In genomic region chr10:96043157-96043894, GRCh38 we compare ENCODE assay signal across 8 cellular contexts. TPM values are rescaled to one million over a fixed set of nuclear protein-coding genes. Genes with fewer than 3 reads are reported as not detected.
DNase-seq lines count a peak whose midpoint lies in the region; ATAC-seq and TF ChIP-seq lines count a peak whose summit lies in the region.

Gene CCNJ, plus strand, starts transcription at chr10:96043583. Its CDS starts 811 bp downstream, at chr10:96044394.

- peaks cover 25% of the 10 kb centered on the region for H3K36me3 Mint-ChIP-seq in activated CD4-positive, alpha-beta T cell treated with anti-CD3 and anti-CD28 coated beads, Interleukin-2, amount 10 ng/mL, durations not matched to agents 24 days and 14 days (ENCODE audit: low read depth)
- peaks cover 39% of the 10 kb centered on the region for H3K36me3 Mint-ChIP-seq in dendritic cell treated with granulocyte-macrophage colony-stimulating factor and Interleukin-4, amounts not matched to agents 40 ng/mL and 50 ng/mL, for 4 days (ENCODE audit: low read depth)

- H3K36me3 ChIP-seq in left lung, result peaks cover 0 to 3% of the 10 kb centered on the region in 2 donors

- H3K27me3 ChIP-seq in left lung, result no peaks in the 10 kb centered on the region

- no peaks in the 10 kb centered on the region for H3K9me3 ChIP-seq in left lung

- peaks cover 0 to 30% of the 10 kb centered on the region in 2 donors for H3K4me1 ChIP-seq in left lung

- H3K27ac Mint-ChIP-seq in activated CD4-positive, alpha-beta T cell treated with anti-CD3 and anti-CD28 coated beads, Interleukin-2, amount 10 ng/mL, durations not matched to agents 24 days and 14 days, result peak within 1 kb of the TSS; percentile 90
- peak within 1 kb of the TSS; percentile 97 for H3K27ac Mint-ChIP-seq in dendritic cell treated with granulocyte-macrophage colony-stimulating factor and Interleukin-4, amounts not matched to agents 40 ng/mL and 50 ng/mL, for 4 days

- H3K27ac ChIP-seq in left lung, result peak within 1 kb of the TSS; percentile 87 to 92

- peaks cover 37% of the 10 kb centered on the region for H3K4me1 Mint-ChIP-seq in activated CD4-positive, alpha-beta T cell treated with anti-CD3 and anti-CD28 coated beads, Interleukin-2, amount 10 ng/mL, durations not matched to agents 24 days and 14 days
- H3K4me1 Mint-ChIP-seq in dendritic cell treated with granulocyte-macrophage colony-stimulating factor and Interleukin-4, amounts not matched to agents 40 ng/mL and 50 ng/mL, for 4 days (ENCODE audit: low read depth), result peaks cover 38% of the 10 kb centered on the region

- TF ChIP-seq CTCF in left lung (IDR thresholded peaks at IDR 0.05), result peak in 1 of 2 donors; percentile 33

- ATAC-seq in GM19035 (IDR thresholded peaks at IDR 0.05; ENCODE audit: unreplicated experiment) (peak; percentile 84), HG03280 (IDR thresholded peaks at IDR 0.05; ENCODE audit: unreplicated experiment) (peak; percentile 84), left lung (peak; percentile 93)

- peaks cover 5% of the 10 kb centered on the region for H3K27me3 Mint-ChIP-seq in activated CD4-positive, alpha-beta T cell treated with anti-CD3 and anti-CD28 coated beads, Interleukin-2, amount 10 ng/mL, durations not matched to agents 24 days and 14 days
- no peaks in the 10 kb centered on the region for H3K27me3 Mint-ChIP-seq in dendritic cell treated with granulocyte-macrophage colony-stimulating factor and Interleukin-4, amounts not matched to agents 40 ng/mL and 50 ng/mL, for 4 days

- no peaks in the 10 kb centered on the region for H3K9me3 Mint-ChIP-seq in activated CD4-positive, alpha-beta T cell treated with anti-CD3 and anti-CD28 coated beads, Interleukin-2, amount 10 ng/mL, durations not matched to agents 24 days and 14 days
- no peaks in the 10 kb centered on the region for H3K9me3 Mint-ChIP-seq in dendritic cell treated with granulocyte-macrophage colony-stimulating factor and Interleukin-4, amounts not matched to agents 40 ng/mL and 50 ng/mL, for 4 days

- DNase-seq in Ammon's horn (ENCODE audit: low spot score) (peak; percentile 86), NCI-H510A treated with DMSO at 0.1 percent for 48 hours (lab: John Stamatoyannopoulos, UW) (peak; percentile 85), left lung (peak; percentile 89 to 96)
- peak; percentile 95 for DNase-seq in activated CD4-positive, alpha-beta T cell treated with anti-CD3 and anti-CD28 coated beads, Interleukin-2, amount 10 ng/mL, durations not matched to agents 24 days and 14 days
- DNase-seq in stimulated activated CD4-positive, alpha-beta T cell treated with anti-CD3 and anti-CD28 coated beads, Interleukin-2, amount 100 ng/mL, for 24 hours, result peak; percentile 80 to 85

- H3K4me3 Mint-ChIP-seq in activated CD4-positive, alpha-beta T cell treated with anti-CD3 and anti-CD28 coated beads, Interleukin-2, amount 10 ng/mL, durations not matched to agents 24 days and 14 days, result peak within 1 kb of the TSS; percentile 96
- peak within 1 kb of the TSS; percentile 94 for H3K4me3 Mint-ChIP-seq in dendritic cell treated with granulocyte-macrophage colony-stimulating factor and Interleukin-4, amounts not matched to agents 40 ng/mL and 50 ng/mL, for 4 days

- peak within 1 kb of the TSS; percentile 72 to 79 for H3K4me3 ChIP-seq in left lung

- intact Hi-C loops in activated CD4-positive, alpha-beta T cell treated with anti-CD3 and anti-CD28 coated beads, Interleukin-2, amount 10 ng/mL, durations not matched to agents 24 days and 14 days (cut with micrococcal nuclease), result loop anchor here (1.0 to 5.0 kb wide), 3 partner anchors 19 to 351 kb away; partner anchors contain the start of gene TCTN3
- intact Hi-C loops in dendritic cell treated with granulocyte-macrophage colony-stimulating factor and Interleukin-4, amounts not matched to agents 40 ng/mL and 50 ng/mL, for 4 days (cut with micrococcal nuclease), result loop anchor here (5.0 kb wide), 2 partner anchors 44 to 89 kb away; partner anchors contain the start of gene ZNF518A
- intact Hi-C loops in left lung (cut with DNase I), result no loop called here

RNA-seq across cellular contexts. Expression of gene CCNJ, which starts in this region (rescaled TPM):
- total RNA-seq in activated CD4-positive, alpha-beta T cell treated with anti-CD3 and anti-CD28 coated beads, Interleukin-2, amount 10 ng/mL, durations not matched to agents 24 days and 14 days, result 9.3 and 9.4 TPM in 2 replicates
- total RNA-seq in left lung, result 1 to 10 TPM; 7.9 TPM

Comparison
In these comparisons a context has a peak if more than half of its experiments do, and no peak if none do; other contexts are left out.
1. Peak in every context shown above with its lines: DNase-seq, ATAC-seq, H3K4me3 ChIP-seq and H3K27ac ChIP-seq.
2. intact Hi-C loops: an anchor here in activated CD4-positive, alpha-beta T cell treated with anti-CD3 and anti-CD28 coated beads, Interleukin-2, amount 10 ng/mL, durations not matched to agents 24 days and 14 days (1.0 to 5.0 kb wide) and dendritic cell treated with granulocyte-macrophage colony-stimulating factor and Interleukin-4, amounts not matched to agents 40 ng/mL and 50 ng/mL, for 4 days (5.0 kb wide); none called in left lung.